2 cellular contexts compared by ENCODE assay signal in genomic region chr7:107109955-107110354, GRCh38.
TF ChIP-seq lines count a peak whose summit lies in the region.

No MANE protein-coding gene starts in this region.

TF ChIP-seq in K562, 482 proteins besides CTCF, POLR2A, EP300 and RAD21 (continues in another document):
- TF ChIP-seq STAT5B (CRISPR knock-in tag; IDR thresholded peaks at IDR 0.05) (no peak), TRIM24 (IDR thresholded peaks at IDR 0.05) (peak; percentile 47 to 66; a peak in 2 of 4 replicates), TFAM (CRISPR knock-in tag; conservative IDR thresholded peaks at IDR 0.05) (no peak), CC2D1A (IDR thresholded peaks at IDR 0.05) (no peak), RBM34 (IDR thresholded peaks at IDR 0.05; ENCODE audit: borderline replicate concordance, insufficient read depth, low read length) (no peak), CLOCK (CRISPR knock-in tag; IDR thresholded peaks at IDR 0.05; ENCODE audit: borderline replicate concordance) (no peak), MCM2 (IDR thresholded peaks at IDR 0.05; ENCODE audit: low read depth) (no peak), ID3 (CRISPR knock-in tag; IDR thresholded peaks at IDR 0.05) (0 out of 2 replicates have a peak, but pooled peaks have one; percentile 22), ID3 (tag; IDR thresholded peaks at IDR 0.05) (no peak), CREB3L1 (IDR thresholded peaks at IDR 0.05; ENCODE audit: borderline replicate concordance, low read depth) (peak; percentile 33; the same call in 1 of the 2 replicates), ZNF175 (CRISPR knock-in tag; IDR thresholded peaks at IDR 0.05; ENCODE audit: low read depth) (peak; percentile 14; the same call in 1 of the 2 replicates), DACH1 (IDR thresholded peaks at IDR 0.05; ENCODE audit: partially characterized antibody) (peak; percentile 46), ETS1 (conservative IDR thresholded peaks at IDR 0.05; ENCODE audit: control insufficient read depth, low read depth, low read length) (no peak), ZEB2 (IDR thresholded peaks at IDR 0.05) (peak; percentile 31; the same call in 1 of the 2 replicates), CBX5 (IDR thresholded peaks at IDR 0.05; ENCODE audit: borderline replicate concordance, low read depth) (0 out of 2 replicates have a peak, but pooled peaks have one; percentile 16), HDAC1 (IDR thresholded peaks at IDR 0.05) (0 out of 4 replicates have a peak, but pooled peaks of 1 of the 2 experiments have one; percentile 44), L3MBTL2 (IDR thresholded peaks at IDR 0.05) (peak; percentile 94), IRF1 (CRISPR knock-in tag; IDR thresholded peaks at IDR 0.05; ENCODE audit: borderline replicate concordance) (peak; percentile 71; the same call in 1 of the 2 replicates), SMARCA4 (IDR thresholded peaks at IDR 0.05) (peak; percentile 63), E2F6 (IDR thresholded peaks at IDR 0.05; ENCODE audit: borderline replicate concordance in 1 of 2, extremely low read depth in 1 of 2, insufficient read depth in 1 of 2, insufficient read length in 1 of 2, low read depth in 1 of 2, low read length in 1 of 2, poor library complexity in 1 of 2, severe bottlenecking in 1 of 2) (peak; percentile 88 to 90)

TF ChIP-seq in H1, 55 proteins besides CTCF, POLR2A, EP300 and RAD21:
- TF ChIP-seq SP1 (IDR thresholded peaks at IDR 0.05; ENCODE audit: low read depth, low read length), result no peak
- TF ChIP-seq SIX5 (IDR thresholded peaks at IDR 0.05; ENCODE audit: low read depth, low read length), result no peak
- TF ChIP-seq GABPA (IDR thresholded peaks at IDR 0.05; ENCODE audit: borderline replicate concordance, insufficient read depth, low read length), result no peak
- TF ChIP-seq FOSL1 (IDR thresholded peaks at IDR 0.05; ENCODE audit: insufficient read depth, low read depth, low read length), result no peak
- TF ChIP-seq ATF2 (IDR thresholded peaks at IDR 0.05; ENCODE audit: low read length), result no peak
- TF ChIP-seq MAFK (IDR thresholded peaks at IDR 0.05; ENCODE audit: low read depth, low read length), result no peak
